18 cellular contexts compared by ENCODE assay signal in the genomic region with DNA sequence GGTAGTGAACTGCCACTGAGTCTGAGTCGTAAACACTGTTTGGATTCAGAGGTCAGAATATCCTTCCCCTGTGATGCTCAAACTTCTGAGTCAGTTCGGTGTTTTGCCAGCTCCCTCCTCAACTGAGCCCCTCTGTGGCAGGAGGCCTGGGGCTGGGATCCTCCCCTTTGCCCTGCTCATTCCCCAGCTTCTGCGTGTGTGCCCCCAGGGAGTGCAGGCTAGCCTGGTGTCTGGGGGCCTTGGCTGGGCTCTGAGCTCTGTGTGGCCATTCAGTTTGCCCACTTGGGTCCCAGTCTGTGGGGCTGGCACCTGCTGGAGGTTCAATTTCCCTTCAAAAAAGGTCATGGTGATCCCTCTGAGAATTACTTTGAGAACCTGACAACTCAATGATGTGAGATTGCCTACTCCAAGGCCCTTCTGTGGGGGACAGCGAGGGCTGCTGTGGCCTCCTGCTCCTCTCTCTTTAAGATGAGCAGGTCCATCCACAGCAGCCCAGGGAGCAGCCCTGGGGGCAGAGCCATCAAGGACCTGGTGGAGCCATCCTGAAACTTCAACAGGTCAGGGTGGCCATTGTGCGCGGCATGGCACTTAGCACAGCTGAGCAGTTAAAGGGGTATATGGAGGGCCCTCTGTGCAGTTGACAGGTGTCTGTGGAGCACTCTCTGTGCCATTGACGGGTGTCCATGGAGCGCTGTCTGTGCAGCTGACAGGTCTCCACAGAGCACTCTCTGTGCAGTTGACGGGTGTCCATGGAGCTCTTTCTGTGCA.
DNase-seq lines count a peak whose midpoint lies in the region; ATAC-seq and TF ChIP-seq lines count a peak whose summit lies in the region.
"Had no signal": no experiment of that assay in that cellular context is flagged by ENCODE, and none has a peak within 500 bp of the region (broad histone marks: within the 10 kb centered on the region; RNA-seq: fewer than 3 reads in every experiment).

No MANE protein-coding gene starts in this region.

- H3K9me3 ChIP-seq in upper lobe of right lung = no peaks in the 10 kb centered on the region
- H3K9me3 ChIP-seq: BE2C had no signal

- no peaks in the 10 kb centered on the region for H3K36me3 ChIP-seq in upper lobe of right lung
- H3K36me3 ChIP-seq: BE2C had no signal

- no peaks in the 10 kb centered on the region for H3K9me3 Mint-ChIP-seq in activated CD8-positive, alpha-beta memory T cell treated with anti-CD3 and anti-CD28 coated beads, Interleukin-2, amount 10 ng/mL, durations not matched to agents 7 days and 5 days (ENCODE audit: low read depth)
- no peaks in the 10 kb centered on the region for H3K9me3 Mint-ChIP-seq in stimulated activated naive CD8-positive, alpha-beta T cell treated with anti-CD3 and anti-CD28 coated beads, Interleukin-15, amount 100 ng/mL, for 72 hours

- no peaks in the 10 kb centered on the region for H3K4me1 Mint-ChIP-seq in activated CD8-positive, alpha-beta memory T cell treated with anti-CD3 and anti-CD28 coated beads, Interleukin-2, amount 10 ng/mL, durations not matched to agents 7 days and 5 days
- H3K4me1 Mint-ChIP-seq in stimulated activated naive CD8-positive, alpha-beta T cell treated with anti-CD3 and anti-CD28 coated beads, Interleukin-15, amount 100 ng/mL, for 72 hours = no peaks in the 10 kb centered on the region
- H3K4me1 Mint-ChIP-seq: CD4-positive, alpha-beta memory T cell had no signal

- no peak overlapping the region for H3K27ac ChIP-seq in upper lobe of right lung

- peaks cover 12% of the 10 kb centered on the region for H3K27me3 Mint-ChIP-seq in activated CD8-positive, alpha-beta memory T cell treated with anti-CD3 and anti-CD28 coated beads, Interleukin-2, amount 10 ng/mL, durations not matched to agents 7 days and 5 days
- H3K27me3 Mint-ChIP-seq in stimulated activated naive CD8-positive, alpha-beta T cell treated with anti-CD3 and anti-CD28 coated beads, Interleukin-15, amount 100 ng/mL, for 72 hours = peaks cover 30% of the 10 kb centered on the region

- H3K36me3 Mint-ChIP-seq in activated CD8-positive, alpha-beta memory T cell treated with anti-CD3 and anti-CD28 coated beads, Interleukin-2, amount 10 ng/mL, durations not matched to agents 7 days and 5 days = no peaks in the 10 kb centered on the region
- H3K36me3 Mint-ChIP-seq: CD4-positive, alpha-beta memory T cell had no signal

- intact Hi-C loops in upper lobe of right lung (cut with DNase I) = no loop called here

- DNase-seq in COLO668 (lab: John Stamatoyannopoulos, UW; ENCODE audit: unreplicated experiment) (peak; percentile 34), D341Med (ENCODE audit: low spot score) (peak; percentile 12), mesenteric fat pad (ENCODE audit: low spot score) (peak; percentile 69), GDM1 (lab: John Stamatoyannopoulos, UW) (no peak), upper lobe of right lung (no peak)
- DNase-seq in activated CD8-positive, alpha-beta memory T cell treated with anti-CD3 and anti-CD28 coated beads, Interleukin-2, amount 10 ng/mL, durations not matched to agents 7 days and 5 days = peak; percentile 31
- DNase-seq in stimulated activated naive CD8-positive, alpha-beta T cell treated with anti-CD3 and anti-CD28 coated beads, Interleukin-15, amount 100 ng/mL, for 72 hours = no peak
- DNase-seq: BE2C; CD4-positive, alpha-beta memory T cell; GOT3; HFFc6; Karpas-422; MM.1S; NCI-H1436; NCI-H2029 treated with DMSO at 0.1 percent for 48 hours; NCI-H526; Right ventricle myocardium superior had no signal

- H3K27ac Mint-ChIP-seq in activated CD8-positive, alpha-beta memory T cell treated with anti-CD3 and anti-CD28 coated beads, Interleukin-2, amount 10 ng/mL, durations not matched to agents 7 days and 5 days = no peak overlapping the region
- no peak overlapping the region for H3K27ac Mint-ChIP-seq in stimulated activated naive CD8-positive, alpha-beta T cell treated with anti-CD3 and anti-CD28 coated beads, Interleukin-15, amount 100 ng/mL, for 72 hours
- H3K27ac Mint-ChIP-seq: CD4-positive, alpha-beta memory T cell; HFFc6 had no signal

- CTCF ChIA-PET in activated CD8-positive, alpha-beta memory T cell treated with anti-CD3 and anti-CD28 coated beads, Interleukin-2, amount 10 ng/mL, durations not matched to agents 7 days and 5 days (lab: Charles Lee) = no interaction called here

- peaks cover 4% of the 10 kb centered on the region for H3K27me3 ChIP-seq in upper lobe of right lung
- H3K27me3 ChIP-seq: BE2C had no signal

- H3K4me3 ChIP-seq in upper lobe of right lung = no peak overlapping the region

- H3K4me1 ChIP-seq in upper lobe of right lung = no peaks in the 10 kb centered on the region
- H3K4me1 ChIP-seq: BE2C had no signal

- no peak for TF ChIP-seq CTCF in upper lobe of right lung (IDR thresholded peaks at IDR 0.05)

- H3K4me3 Mint-ChIP-seq in activated CD8-positive, alpha-beta memory T cell treated with anti-CD3 and anti-CD28 coated beads, Interleukin-2, amount 10 ng/mL, durations not matched to agents 7 days and 5 days = no peak overlapping the region
- no peak overlapping the region for H3K4me3 Mint-ChIP-seq in stimulated activated naive CD8-positive, alpha-beta T cell treated with anti-CD3 and anti-CD28 coated beads, Interleukin-15, amount 100 ng/mL, for 72 hours
- H3K4me3 Mint-ChIP-seq: CD4-positive, alpha-beta memory T cell; HFFc6 had no signal

- no peak for ATAC-seq in activated CD8-positive, alpha-beta memory T cell treated with anti-CD3 and anti-CD28 coated beads, Interleukin-2, amount 10 ng/mL, durations not matched to agents 7 days and 5 days
- ATAC-seq in stimulated activated naive CD8-positive, alpha-beta T cell treated with anti-CD3 and anti-CD28 coated beads, Interleukin-15, amount 100 ng/mL, for 72 hours = no peak
- ATAC-seq in upper lobe of right lung = no peak
- ATAC-seq: SK-N-SH treated with all-trans-retinoic acid at 6 μM for 48 hours had no signal

Comparison
In these comparisons a context has a peak if more than half of its experiments do, and no peak if none do; other contexts are left out.
1. DNase-seq: peak in COLO668 (single experiment), D341Med (single experiment), activated CD8-positive, alpha-beta memory T cell treated with anti-CD3 and anti-CD28 coated beads, Interleukin-2, amount 10 ng/mL, durations not matched to agents 7 days and 5 days (single experiment) and mesenteric fat pad (single experiment); none in stimulated activated naive CD8-positive, alpha-beta T cell treated with anti-CD3 and anti-CD28 coated beads, Interleukin-15, amount 100 ng/mL, for 72 hours (0 of 2), GDM1 (single experiment) and upper lobe of right lung (single experiment).